Comparison of ENCODE assay signal across 1 cellular context in genomic region chr3:72082121-72082715, GRCh38.
TF ChIP-seq lines count a peak whose summit lies in the region.

No MANE protein-coding gene starts in this region.

TF ChIP-seq in K562, 482 proteins besides CTCF, POLR2A, EP300 and RAD21 (continued from another document and continues in another):
- TF ChIP-seq ZNF512 (tag; IDR thresholded peaks at IDR 0.05) (no peak), C11orf30 (IDR thresholded peaks at IDR 0.05; ENCODE audit: low read depth) (no peak), CEBPG (CRISPR knock-in tag; IDR thresholded peaks at IDR 0.05) (no peak), CEBPG (tag; conservative IDR thresholded peaks at IDR 0.05 in 1 of 2, IDR thresholded peaks at IDR 0.05 in 1 of 2) (0 out of 4 replicates have a peak, but pooled peaks of 1 of the 2 experiments have one; percentile 15), MBD2 (IDR thresholded peaks at IDR 0.05; ENCODE audit: borderline replicate concordance, low read depth) (no peak), MEIS2 (IDR thresholded peaks at IDR 0.05; ENCODE audit: partially characterized antibody) (peak; percentile 46), ATF1 (CRISPR knock-in tag; IDR thresholded peaks at IDR 0.05) (no peak), ATF1 (tag; IDR thresholded peaks at IDR 0.05) (no peak), SNIP1 (IDR thresholded peaks at IDR 0.05; ENCODE audit: low read depth) (no peak), CHD2 (IDR thresholded peaks at IDR 0.05; ENCODE audit: low read depth, low read length) (no peak), POLR2B (IDR thresholded peaks at IDR 0.05; ENCODE audit: low read depth, partially characterized antibody) (no peak), CC2D1A (IDR thresholded peaks at IDR 0.05) (no peak), DNMT1 (IDR thresholded peaks at IDR 0.05) (no peak), RBBP5 (IDR thresholded peaks at IDR 0.05; ENCODE audit: borderline replicate concordance, insufficient read depth, low read length, poor library complexity, severe bottlenecking) (no peak), PHF21A (IDR thresholded peaks at IDR 0.05; ENCODE audit: borderline replicate concordance, low read depth) (no peak), TFE3 (CRISPR knock-in tag; IDR thresholded peaks at IDR 0.05) (no peak), JUND (IDR thresholded peaks at IDR 0.05; ENCODE audit: borderline replicate concordance, low read depth, low read length) (0 out of 2 replicates have a peak, but pooled peaks have one; percentile 9), JUND (tag; IDR thresholded peaks at IDR 0.05; ENCODE audit: borderline replicate concordance, low read depth, low read length) (no peak; the same call in 2 of the 3 replicates), PTTG1 (tag; IDR thresholded peaks at IDR 0.05; ENCODE audit: low read depth) (no peak), ZNF318 (IDR thresholded peaks at IDR 0.05; ENCODE audit: borderline replicate concordance in 1 of 2, low read depth in 1 of 2) (peak in 1 of 2 experiments; percentile 81; a peak in 2 of 4 replicates), BRF2 (IDR thresholded peaks at IDR 0.05; ENCODE audit: borderline replicate concordance, insufficient read depth, insufficient read length) (no peak), TEAD4 (IDR thresholded peaks at IDR 0.05; ENCODE audit: low read length) (peak; percentile 36; the same call in 1 of the 2 replicates), TEAD4 (CRISPR knock-in tag; IDR thresholded peaks at IDR 0.05; ENCODE audit: borderline replicate concordance) (no peak), HNRNPL (IDR thresholded peaks at IDR 0.05; ENCODE audit: low read depth, low read length) (no peak), BMI1 (IDR thresholded peaks at IDR 0.05; ENCODE audit: low read length) (no peak), RFX1 (IDR thresholded peaks at IDR 0.05) (no peak), TRIM28 (IDR thresholded peaks at IDR 0.05) (no peak)
- TF ChIP-seq, protein P1, sequence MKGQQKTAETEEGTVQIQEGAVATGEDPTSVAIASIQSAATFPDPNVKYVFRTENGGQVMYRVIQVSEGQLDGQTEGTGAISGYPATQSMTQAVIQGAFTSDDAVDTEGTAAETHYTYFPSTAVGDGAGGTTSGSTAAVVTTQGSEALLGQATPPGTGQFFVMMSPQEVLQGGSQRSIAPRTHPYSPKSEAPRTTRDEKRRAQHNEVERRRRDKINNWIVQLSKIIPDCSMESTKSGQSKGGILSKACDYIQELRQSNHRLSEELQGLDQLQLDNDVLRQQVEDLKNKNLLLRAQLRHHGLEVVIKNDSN (CRISPR knock-in tag; IDR thresholded peaks at IDR 0.05) = no peak
- TF ChIP-seq, protein P2, sequence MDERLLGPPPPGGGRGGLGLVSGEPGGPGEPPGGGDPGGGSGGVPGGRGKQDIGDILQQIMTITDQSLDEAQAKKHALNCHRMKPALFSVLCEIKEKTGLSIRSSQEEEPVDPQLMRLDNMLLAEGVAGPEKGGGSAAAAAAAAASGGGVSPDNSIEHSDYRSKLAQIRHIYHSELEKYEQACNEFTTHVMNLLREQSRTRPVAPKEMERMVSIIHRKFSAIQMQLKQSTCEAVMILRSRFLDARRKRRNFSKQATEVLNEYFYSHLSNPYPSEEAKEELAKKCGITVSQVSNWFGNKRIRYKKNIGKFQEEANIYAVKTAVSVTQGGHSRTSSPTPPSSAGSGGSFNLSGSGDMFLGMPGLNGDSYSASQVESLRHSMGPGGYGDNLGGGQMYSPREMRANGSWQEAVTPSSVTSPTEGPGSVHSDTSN (CRISPR knock-in tag; IDR thresholded peaks at IDR 0.05; ENCODE audit: low read depth) = no peak
- TF ChIP-seq, protein P2 (tag; conservative IDR thresholded peaks at IDR 0.05; ENCODE audit: low read depth) = 0 out of 2 replicates have a peak, but pooled peaks have one; percentile 9
- TF ChIP-seq, protein P3, sequence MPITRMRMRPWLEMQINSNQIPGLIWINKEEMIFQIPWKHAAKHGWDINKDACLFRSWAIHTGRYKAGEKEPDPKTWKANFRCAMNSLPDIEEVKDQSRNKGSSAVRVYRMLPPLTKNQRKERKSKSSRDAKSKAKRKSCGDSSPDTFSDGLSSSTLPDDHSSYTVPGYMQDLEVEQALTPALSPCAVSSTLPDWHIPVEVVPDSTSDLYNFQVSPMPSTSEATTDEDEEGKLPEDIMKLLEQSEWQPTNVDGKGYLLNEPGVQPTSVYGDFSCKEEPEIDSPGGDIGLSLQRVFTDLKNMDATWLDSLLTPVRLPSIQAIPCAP (CRISPR knock-in tag; IDR thresholded peaks at IDR 0.05; ENCODE audit: borderline replicate concordance) = no peak
- TF ChIP-seq, protein P4, sequence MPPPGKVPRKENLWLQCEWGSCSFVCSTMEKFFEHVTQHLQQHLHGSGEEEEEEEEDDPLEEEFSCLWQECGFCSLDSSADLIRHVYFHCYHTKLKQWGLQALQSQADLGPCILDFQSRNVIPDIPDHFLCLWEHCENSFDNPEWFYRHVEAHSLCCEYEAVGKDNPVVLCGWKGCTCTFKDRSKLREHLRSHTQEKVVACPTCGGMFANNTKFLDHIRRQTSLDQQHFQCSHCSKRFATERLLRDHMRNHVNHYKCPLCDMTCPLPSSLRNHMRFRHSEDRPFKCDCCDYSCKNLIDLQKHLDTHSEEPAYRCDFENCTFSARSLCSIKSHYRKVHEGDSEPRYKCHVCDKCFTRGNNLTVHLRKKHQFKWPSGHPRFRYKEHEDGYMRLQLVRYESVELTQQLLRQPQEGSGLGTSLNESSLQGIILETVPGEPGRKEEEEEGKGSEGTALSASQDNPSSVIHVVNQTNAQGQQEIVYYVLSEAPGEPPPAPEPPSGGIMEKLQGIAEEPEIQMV (tag; conservative IDR thresholded peaks at IDR 0.05; ENCODE audit: low read depth) = no peak
- TF ChIP-seq, protein P5, sequence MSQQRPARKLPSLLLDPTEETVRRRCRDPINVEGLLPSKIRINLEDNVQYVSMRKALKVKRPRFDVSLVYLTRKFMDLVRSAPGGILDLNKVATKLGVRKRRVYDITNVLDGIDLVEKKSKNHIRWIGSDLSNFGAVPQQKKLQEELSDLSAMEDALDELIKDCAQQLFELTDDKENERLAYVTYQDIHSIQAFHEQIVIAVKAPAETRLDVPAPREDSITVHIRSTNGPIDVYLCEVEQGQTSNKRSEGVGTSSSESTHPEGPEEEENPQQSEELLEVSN (IDR thresholded peaks at IDR 0.05; ENCODE audit: borderline replicate concordance in 1 of 2, extremely low read depth in 1 of 2, insufficient read depth in 1 of 2, insufficient read length in 1 of 2, low read depth in 1 of 2, low read length in 1 of 2, poor library complexity in 1 of 2, severe bottlenecking in 1 of 2) = peak; percentile 69 to 81
